Comparison of ENCODE assay signal across 11 cellular contexts in the genomic region with DNA sequence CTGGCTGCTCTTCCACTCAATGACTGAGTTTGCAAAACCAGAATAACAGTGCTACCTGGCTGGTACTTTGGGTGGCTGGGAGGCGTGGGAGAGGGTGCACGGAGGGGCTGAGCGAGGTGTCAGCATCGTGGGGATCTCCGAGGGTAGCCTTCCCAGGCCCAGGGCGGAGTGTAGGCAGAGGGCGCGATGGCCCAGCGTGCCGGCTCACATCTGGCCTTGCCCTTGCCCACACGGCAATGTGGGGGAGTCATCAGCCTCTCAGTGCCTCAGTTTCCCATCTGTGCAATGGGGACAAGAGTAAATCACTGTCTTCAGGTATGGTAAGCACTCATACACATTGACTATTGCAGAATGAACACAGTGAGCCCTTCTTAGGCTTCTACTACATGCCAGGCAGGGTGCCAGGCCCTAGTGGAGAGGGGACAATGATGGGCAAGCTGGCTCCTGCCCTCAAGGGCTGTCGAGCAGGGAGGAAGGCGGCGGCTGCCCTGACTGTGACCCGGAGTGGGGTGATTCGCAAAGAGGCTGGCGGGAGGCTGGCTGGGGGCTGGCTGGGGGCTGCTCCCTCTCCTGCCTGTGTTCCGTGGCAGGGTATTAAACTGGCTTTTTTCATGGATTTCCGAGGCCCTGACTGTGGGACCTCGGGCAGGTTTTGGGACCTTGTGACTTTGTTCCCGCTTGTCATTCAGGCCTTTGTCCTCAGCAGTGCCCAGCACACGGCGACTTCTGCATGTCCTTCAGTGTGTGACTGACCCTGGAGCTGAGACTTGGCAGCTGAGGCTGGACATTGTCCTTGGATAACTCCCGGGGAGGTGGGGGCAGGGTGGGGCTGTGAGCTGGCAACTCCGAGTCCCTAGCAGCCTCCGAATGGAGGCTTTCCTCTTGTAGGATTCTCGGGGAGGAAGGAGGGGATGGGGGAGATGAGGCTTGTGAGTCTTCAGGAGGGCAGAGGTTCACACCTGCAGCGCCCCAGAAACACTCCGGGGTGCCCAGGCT.
DNase-seq lines count a peak whose midpoint lies in the region; ATAC-seq, FAIRE-seq and TF ChIP-seq lines count a peak whose summit lies in the region.
"Had no signal": no experiment of that assay in that cellular context is flagged by ENCODE, and none has a peak within 500 bp of the region (broad histone marks: within the 10 kb centered on the region; RNA-seq: fewer than 3 reads in every experiment).

No MANE protein-coding gene starts in this region.

- CTCF ChIA-PET in activated naive CD4-positive, alpha-beta T cell treated with anti-CD3 and anti-CD28 coated beads, Interleukin-2, amount 10 ng/mL, durations not matched to agents 7 days and 5 days (lab: Charles Lee) = interaction anchor here (1.6 to 2.8 kb wide), 3 partner anchors 46 to 53 kb away, joined by 6 to 9 read pairs (median 7); no protein-coding TSS in a partner anchor

- no peak for ATAC-seq in activated naive CD4-positive, alpha-beta T cell treated with anti-CD3 and anti-CD28 coated beads, Interleukin-2, amount 50 U/mL, for 72 hours
- ATAC-seq in GM21576 (IDR thresholded peaks at IDR 0.05; ENCODE audit: unreplicated experiment) = no peak

- no peaks in the 10 kb centered on the region for H3K9me3 ChIP-seq in mucosa of rectum (ENCODE audit: control insufficient read depth in 2 of 2, low read length in 2 of 2)
- H3K9me3 ChIP-seq: SJSA1 had no signal

- peaks cover 57% of the 10 kb centered on the region for H3K36me3 Mint-ChIP-seq in activated naive CD4-positive, alpha-beta T cell treated with anti-CD3 and anti-CD28 coated beads, Interleukin-2, amount 10 ng/mL, durations not matched to agents 7 days and 5 days
- no peaks in the 10 kb centered on the region for H3K36me3 Mint-ChIP-seq in activated naive CD4-positive, alpha-beta T cell treated with anti-CD3 and anti-CD28 coated beads, Interleukin-2, amount 50 U/mL, for 72 hours

- no peaks in the 10 kb centered on the region for H3K27me3 Mint-ChIP-seq in activated naive CD4-positive, alpha-beta T cell treated with anti-CD3 and anti-CD28 coated beads, Interleukin-2, amount 10 ng/mL, durations not matched to agents 7 days and 5 days
- H3K27me3 Mint-ChIP-seq: B cell had no signal

- no peak overlapping the region for H3K9ac ChIP-seq in mucosa of rectum (ENCODE audit: low read depth in 1 of 2, low read length in 2 of 2)

- no peak overlapping the region for H3K4me3 ChIP-seq in bronchial epithelial cell (ENCODE audit: low read depth, low read length)
- H3K4me3 ChIP-seq in mucosa of rectum (ENCODE audit: low read length in 2 of 2) = no peak overlapping the region
- H3K4me3 ChIP-seq: SJSA1 had no signal

- peak overlapping the region; percentile 86 for H3K27ac Mint-ChIP-seq in activated naive CD4-positive, alpha-beta T cell treated with anti-CD3 and anti-CD28 coated beads, Interleukin-2, amount 10 ng/mL, durations not matched to agents 7 days and 5 days
- H3K27ac Mint-ChIP-seq in activated naive CD4-positive, alpha-beta T cell treated with anti-CD3 and anti-CD28 coated beads, Interleukin-2, amount 50 U/mL, for 72 hours = no peak overlapping the region
- H3K27ac Mint-ChIP-seq: B cell had no signal

- H3K27me3 ChIP-seq in bronchial epithelial cell (ENCODE audit: control insufficient read depth, insufficient read depth, low read length) (no peaks in the 10 kb centered on the region), mucosa of rectum (ENCODE audit: control insufficient read depth in 2 of 2, insufficient read depth in 2 of 2, low read length in 2 of 2) (no peaks in the 10 kb centered on the region)
- H3K27me3 ChIP-seq: SJSA1 had no signal

- no peak for TF ChIP-seq CTCF in bronchial epithelial cell (IDR thresholded peaks at IDR 0.05; ENCODE audit: insufficient read depth, low read length, severe bottlenecking)

- no peak for FAIRE-seq in bronchial epithelial cell (lab: Jason Lieb, UNC)
- peak; percentile 17 for FAIRE-seq in urothelium cell line (lab: Jason Lieb, UNC)

- H3K27ac ChIP-seq in mucosa of rectum (ENCODE audit: low read depth in 2 of 2, low read length in 2 of 2) = peak overlapping the region; percentile 37 to 46
- H3K27ac ChIP-seq: HL-60, SJSA1 had no signal

- no peaks in the 10 kb centered on the region for H3K9me3 Mint-ChIP-seq in activated naive CD4-positive, alpha-beta T cell treated with anti-CD3 and anti-CD28 coated beads, Interleukin-2, amount 10 ng/mL, durations not matched to agents 7 days and 5 days
- H3K9me3 Mint-ChIP-seq in activated naive CD4-positive, alpha-beta T cell treated with anti-CD3 and anti-CD28 coated beads, Interleukin-2, amount 50 U/mL, for 72 hours = no peaks in the 10 kb centered on the region

- peaks cover 47 to 57% of the 10 kb centered on the region in 2 donors for H3K4me1 ChIP-seq in mucosa of rectum (ENCODE audit: control insufficient read depth in 2 of 2, insufficient read depth in 2 of 2, low read length in 2 of 2)

- DNase-seq in activated naive CD4-positive, alpha-beta T cell treated with anti-CD3 and anti-CD28 coated beads, Interleukin-2, amount 10 ng/mL, durations not matched to agents 7 days and 5 days = no peak
- DNase-seq in activated naive CD4-positive, alpha-beta T cell treated with anti-CD3 and anti-CD28 coated beads, Interleukin-2, amount 50 U/mL, for 72 hours (ENCODE audit: low spot score in 2 of 2) = no peak
- DNase-seq in bronchial epithelial cell (ENCODE audit: low read depth) (peak; percentile 52), urothelium cell line (ENCODE audit: low spot score) (no peak), putamen (ENCODE audit: low spot score) (no peak), GOT3 (lab: John Stamatoyannopoulos, UW) (no peak)

- H3K4me1 Mint-ChIP-seq in activated naive CD4-positive, alpha-beta T cell treated with anti-CD3 and anti-CD28 coated beads, Interleukin-2, amount 10 ng/mL, durations not matched to agents 7 days and 5 days = peaks cover 93% of the 10 kb centered on the region

- peaks cover 5% of the 10 kb centered on the region for H3K36me3 ChIP-seq in bronchial epithelial cell (ENCODE audit: control insufficient read depth, insufficient read depth, low read length)
- H3K36me3 ChIP-seq in mucosa of rectum (ENCODE audit: control insufficient read depth in 2 of 2, insufficient read depth in 2 of 2, low read length in 2 of 2) = no peaks in the 10 kb centered on the region

- H3K4me3 Mint-ChIP-seq in activated naive CD4-positive, alpha-beta T cell treated with anti-CD3 and anti-CD28 coated beads, Interleukin-2, amount 10 ng/mL, durations not matched to agents 7 days and 5 days = no peak overlapping the region
- H3K4me3 Mint-ChIP-seq: B cell had no signal
